Comparison of ENCODE assay signal across 3 cellular contexts in the genomic region with DNA sequence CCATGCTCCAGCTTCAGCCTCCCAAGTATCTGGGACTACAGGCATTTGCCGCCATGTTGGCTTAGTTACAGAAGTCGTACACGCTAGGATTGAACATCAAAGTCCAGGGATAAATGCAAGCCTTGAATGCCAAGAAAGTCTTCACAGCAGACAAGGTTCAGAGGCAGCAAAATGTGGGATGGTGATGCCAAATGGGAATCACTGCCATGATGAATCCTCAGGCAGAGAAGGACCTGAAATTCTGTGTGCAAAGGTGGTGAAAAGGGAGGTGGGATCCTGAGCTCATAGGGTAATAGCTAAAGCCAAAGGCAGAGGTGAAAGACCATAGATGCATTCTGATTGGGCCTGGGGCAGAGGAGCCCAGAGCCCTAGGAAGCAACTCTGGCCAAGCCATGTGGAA.
"Had no signal": no experiment of that assay in that cellular context is flagged by ENCODE, and none has a peak within 500 bp of the region (broad histone marks: within the 10 kb centered on the region; RNA-seq: fewer than 3 reads in every experiment).

No MANE protein-coding gene starts in this region.

- DNase-seq: GDM1, GF-D8 had no signal

- H3K4me3 ChIP-seq: GM12878 had no signal

- ATAC-seq: GM12878 had no signal
